Comparison of ENCODE assay signal across 25 cellular contexts in genomic region chr1:65512383-65512782, GRCh38.
DNase-seq lines count a peak whose midpoint lies in the region; ATAC-seq, FAIRE-seq and TF ChIP-seq lines count a peak whose summit lies in the region.
"Had no signal": no experiment of that assay in that cellular context is flagged by ENCODE, and none has a peak within 500 bp of the region (broad histone marks: within the 10 kb centered on the region; RNA-seq: fewer than 3 reads in every experiment).

No MANE protein-coding gene starts in this region.

- H3K36me3 Mint-ChIP-seq in HFFc6 (ENCODE audit: low read depth) = peaks cover 17% of the 10 kb centered on the region

- peaks cover 4% of the 10 kb centered on the region; the same call in 1 of the 2 replicates for H3K9me3 Mint-ChIP-seq in HFFc6
- H3K9me3 Mint-ChIP-seq: activated naive CD8-positive, alpha-beta T cell treated with anti-CD3 and anti-CD28 coated beads, Interleukin-2, amount 50 U/mL, for 24 hours; T-helper 1 cell treated with Interleukin-12 subunit alpha and Interleukin-12 subunit beta and Interleukin-4 antibody, amounts not matched to agents 30 μg/mL and 1 μg/mL, for 36 hours had no signal

- no peaks in the 10 kb centered on the region; the same call in 1 of the 2 replicates for H3K27me3 Mint-ChIP-seq in HFFc6 (ENCODE audit: insufficient read depth)
- H3K27me3 Mint-ChIP-seq: activated CD4-positive, alpha-beta T cell treated with anti-CD3 and anti-CD28 coated beads for 36 hours; activated naive CD8-positive, alpha-beta T cell treated with anti-CD3 and anti-CD28 coated beads, Interleukin-2, amount 50 U/mL, for 24 hours had no signal

- in situ Hi-C loops in K562 (cut with MboI) = no loop called here

- H3K36me3 ChIP-seq in K562 (ENCODE audit: control insufficient read depth, insufficient read depth, low read length) (no peaks in the 10 kb centered on the region), right lobe of liver (no peaks in the 10 kb centered on the region), Peyer's patch (no peaks in the 10 kb centered on the region)
- H3K36me3 ChIP-seq: BLaER1 treated with 17β-estradiol and CSF1 and Interleukin-3, amounts not matched to agents 10 nM and 100 nM; brain microvascular endothelial cell; heart left ventricle; sigmoid colon had no signal

- no peak for FAIRE-seq in K562 (lab: Jason Lieb, UNC)
- FAIRE-seq: kidney had no signal

- no peak for TF ChIP-seq POLR2A in K562 (conservative IDR thresholded peaks at IDR 0.05)
- no peak for TF ChIP-seq POLR2A in right lobe of liver (IDR thresholded peaks at IDR 0.05)
- TF ChIP-seq POLR2A in Peyer's patch (IDR thresholded peaks at IDR 0.05) = no peak

- peaks cover 63% of the 10 kb centered on the region for H3K4me1 Mint-ChIP-seq in HFFc6 (ENCODE audit: low read depth)
- H3K4me1 Mint-ChIP-seq: activated CD4-positive, alpha-beta T cell treated with anti-CD3 and anti-CD28 coated beads for 36 hours; activated naive CD8-positive, alpha-beta T cell treated with anti-CD3 and anti-CD28 coated beads, Interleukin-2, amount 50 U/mL, for 24 hours had no signal

- peak overlapping the region; percentile 73 for H3K27ac Mint-ChIP-seq in HFFc6
- H3K27ac Mint-ChIP-seq: activated CD4-positive, alpha-beta T cell treated with anti-CD3 and anti-CD28 coated beads for 36 hours; activated naive CD8-positive, alpha-beta T cell treated with anti-CD3 and anti-CD28 coated beads, Interleukin-2, amount 50 U/mL, for 24 hours; T-helper 1 cell treated with Interleukin-12 subunit alpha and Interleukin-12 subunit beta and Interleukin-4 antibody, amounts not matched to agents 30 μg/mL and 1 μg/mL, for 36 hours had no signal

- TF ChIP-seq CTCF in C4-2B (conservative IDR thresholded peaks at IDR 0.05) = no peak
- no peak for TF ChIP-seq CTCF in HFFc6 (IDR thresholded peaks at IDR 0.05)
- no peak for TF ChIP-seq CTCF in K562 (IDR thresholded peaks at IDR 0.05 in 2 of 3, conservative IDR thresholded peaks at IDR 0.05 in 1 of 3; ENCODE audit: insufficient read depth in 2 of 3, low read depth in 1 of 3, low read length in 3 of 3)
- no peak for TF ChIP-seq CTCF in right lobe of liver (IDR thresholded peaks at IDR 0.05)
- TF ChIP-seq CTCF in Peyer's patch (IDR thresholded peaks at IDR 0.05) = no peak

- no peaks in the 10 kb centered on the region for H3K9me1 ChIP-seq in K562 (ENCODE audit: control insufficient read depth, insufficient read depth, low read length)

- H4K20me1 ChIP-seq in K562 (replicated peaks; ENCODE audit: control insufficient read depth, insufficient read depth, low read length) = no peaks in the 10 kb centered on the region
- H4K20me1 ChIP-seq: BLaER1 treated with 17β-estradiol and CSF1 and Interleukin-3, amounts not matched to agents 10 nM and 100 nM had no signal

- intact Hi-C loops in K562 (cut with micrococcal nuclease) (no loop called here), right lobe of liver (cut with DNase I) (no loop called here)

- no peak for TF ChIP-seq RAD21 in K562 (CRISPR knock-in tag; conservative IDR thresholded peaks at IDR 0.05 in 1 of 2, IDR thresholded peaks at IDR 0.05 in 1 of 2)

- H3K4me1 ChIP-seq in K562 (replicated peaks in 1 of 2; ENCODE audit: control insufficient read depth in 2 of 2, insufficient read depth in 2 of 2, low read length in 2 of 2) = peaks cover 0 to 25% of the 10 kb centered on the region in 2 experiments; a peak in 2 of 5 replicates
- peaks cover 0 to 22% (median 7%) of the 10 kb centered on the region in 4 donors for H3K4me1 ChIP-seq in right lobe of liver
- H3K4me1 ChIP-seq in Peyer's patch = no peaks in the 10 kb centered on the region
- H3K4me1 ChIP-seq: BLaER1 treated with 17β-estradiol and CSF1 and Interleukin-3, amounts not matched to agents 10 nM and 100 nM; Caco-2; sigmoid colon; testis had no signal

- CTCF ChIA-PET in K562 (lab: Yijun Ruan, JAX; ENCODE audit: low intra/inter-chr PET ratio) = no interaction called here

- peak overlapping the region; percentile 71; the same call in 1 of the 2 replicates for H3K27ac ChIP-seq in C4-2B
- no peak overlapping the region; the same call in 2 of the 3 replicates for H3K27ac ChIP-seq in K562 (ENCODE audit: extremely low read depth, low read depth, low read length)
- peak overlapping the region in 2 of 3 donors; percentile 76 to 79 for H3K27ac ChIP-seq in right lobe of liver
- no peak overlapping the region for H3K27ac ChIP-seq in Peyer's patch
- H3K27ac ChIP-seq: BLaER1 treated with 17β-estradiol and CSF1 and Interleukin-3, amounts not matched to agents 10 nM and 100 nM; brain microvascular endothelial cell; heart left ventricle; sigmoid colon; SK-N-MC; testis had no signal

- DNase-seq in HFFc6 (no peak), K562 (ENCODE audit: extremely low read depth in 1 of 4, low spot score in 3 of 4) (no peak), right lobe of liver (peak in 2 of 3 donors; percentile 52 to 61), Peyer's patch (no peak), Ammon's horn (ENCODE audit: low spot score) (no peak)
- DNase-seq in stimulated activated CD4-positive, alpha-beta T cell treated with anti-CD3 and anti-CD28 coated beads, Interleukin-1b, Interleukin-23, amount 100 ng/mL, for 48 hours = no peak
- DNase-seq: activated CD4-positive, alpha-beta T cell treated with anti-CD3 and anti-CD28 coated beads for 36 hours; activated gamma-delta T cell treated with Interleukin-2 at 50 U/mL for 16 hours; activated naive CD8-positive, alpha-beta T cell treated with anti-CD3 and anti-CD28 coated beads, Interleukin-2, amount 50 U/mL, for 24 hours; activated T-cell treated with anti-CD3 and anti-CD28 coated beads, Interleukin-2, amount 50 U/mL, for 1 hour; brain microvascular endothelial cell; Caco-2; effector CD8-positive, alpha-beta T cell; kidney; NCI-H1694 treated with DMSO at 0.1 percent for 48 hours; NCI-H524 treated with DMSO at 0.1 percent for 48 hours; sigmoid colon; stimulated activated naive CD8-positive, alpha-beta T cell treated with anti-CD3 and anti-CD28 coated beads, Interleukin-15, Interleukin-2, amounts not matched to agents 100 U/mL and 50 U/mL, for 24 hours; testis had no signal

- H2AFZ ChIP-seq in K562 (ENCODE audit: low read depth, low read length) = peak overlapping the region; percentile 79; the same call in 1 of the 2 replicates

- H3K9me3 ChIP-seq in K562 (replicated peaks; ENCODE audit: control insufficient read depth, insufficient read depth, low read depth, low read length) (no peaks in the 10 kb centered on the region), right lobe of liver (no peaks in the 10 kb centered on the region), Peyer's patch (no peaks in the 10 kb centered on the region)
- H3K9me3 ChIP-seq: BLaER1 treated with 17β-estradiol and CSF1 and Interleukin-3, amounts not matched to agents 10 nM and 100 nM; Caco-2; sigmoid colon; testis had no signal

- WGBS in K562 (ENCODE audit: insufficient coverage, low coverage, missing lambda C conversion rate) = 52% methylated on average over 4 of the region's 4 CpGs
- WGBS in right lobe of liver (ENCODE audit: insufficient coverage, low coverage, low lambda C conversion rate, missing lambda C conversion rate) = 26% methylated on average over 3 of the region's 4 CpGs

- no peak overlapping the region for H3K4me3 Mint-ChIP-seq in HFFc6
- H3K4me3 Mint-ChIP-seq: activated CD4-positive, alpha-beta T cell treated with anti-CD3 and anti-CD28 coated beads for 36 hours; activated naive CD8-positive, alpha-beta T cell treated with anti-CD3 and anti-CD28 coated beads, Interleukin-2, amount 50 U/mL, for 24 hours; T-helper 1 cell treated with Interleukin-12 subunit alpha and Interleukin-12 subunit beta and Interleukin-4 antibody, amounts not matched to agents 30 μg/mL and 1 μg/mL, for 36 hours had no signal

- POLR2A ChIA-PET in K562 (lab: Yijun Ruan, JAX) = interaction anchor here (1.2 kb wide), 1 partner anchor 39 kb away, joined by 3 read pairs; no protein-coding TSS in a partner anchor

- ATAC-seq in K562 (peak; percentile 51; the same call in 1 of the 3 replicates), right lobe of liver (peak; percentile 79 to 87 (median 84)), HG02870 (IDR thresholded peaks at IDR 0.05; ENCODE audit: unreplicated experiment) (no peak)
- ATAC-seq: activated CD4-positive, alpha-beta T cell treated with anti-CD3 and anti-CD28 coated beads for 36 hours; activated naive CD8-positive, alpha-beta T cell treated with anti-CD3 and anti-CD28 coated beads, Interleukin-2, amount 50 U/mL, for 24 hours; stimulated activated naive CD8-positive, alpha-beta T cell treated with anti-CD3 and anti-CD28 coated beads, Interleukin-15, Interleukin-2, amounts not matched to agents 100 U/mL and 50 U/mL, for 24 hours had no signal

- H3K4me2 ChIP-seq in K562 (ENCODE audit: insufficient read depth, low read length) = no peak overlapping the region; the same call in 1 of the 2 replicates
- H3K4me2 ChIP-seq: BLaER1 treated with 17β-estradiol and CSF1 and Interleukin-3, amounts not matched to agents 10 nM and 100 nM had no signal

- no peaks in the 10 kb centered on the region for H3K27me3 ChIP-seq in K562 (ENCODE audit: control insufficient read depth in 2 of 2, insufficient read depth in 2 of 2, low read length in 2 of 2)
- no peaks in the 10 kb centered on the region for H3K27me3 ChIP-seq in right lobe of liver
- H3K27me3 ChIP-seq in Peyer's patch = no peaks in the 10 kb centered on the region
- H3K27me3 ChIP-seq: BLaER1 treated with 17β-estradiol and CSF1 and Interleukin-3, amounts not matched to agents 10 nM and 100 nM; brain microvascular endothelial cell; heart left ventricle; sigmoid colon; testis had no signal

- TF ChIP-seq EP300 in K562 (IDR thresholded peaks at IDR 0.05; ENCODE audit: low read length) = no peak

- H3K9ac ChIP-seq in K562 (ENCODE audit: insufficient read depth in 1 of 2, low read depth in 2 of 2, low read length in 2 of 2) = no peak overlapping the region
- H3K9ac ChIP-seq: BLaER1 treated with 17β-estradiol and CSF1 and Interleukin-3, amounts not matched to agents 10 nM and 100 nM had no signal

- no peaks in the 10 kb centered on the region for H3K79me2 ChIP-seq in K562 (ENCODE audit: control insufficient read depth, insufficient read depth, low read length)

- no TSS peak for BruUV-seq in K562 (replicated peaks; lab: Mats Ljungman, UMichigan)

- H3K4me3 ChIP-seq in K562 = no peak overlapping the region
- no peak overlapping the region for H3K4me3 ChIP-seq in right lobe of liver
- H3K4me3 ChIP-seq in Peyer's patch = no peak overlapping the region
- H3K4me3 ChIP-seq: BLaER1 treated with 17β-estradiol and CSF1 and Interleukin-3, amounts not matched to agents 10 nM and 100 nM; heart left ventricle; sigmoid colon; SK-N-MC; testis had no signal

TF ChIP-seq in K562, 482 proteins besides CTCF, POLR2A, EP300 and RAD21 (continues in another document):
- TF ChIP-seq BRCA1 (IDR thresholded peaks at IDR 0.05) (no peak), BRCA1 (CRISPR knock-in tag; IDR thresholded peaks at IDR 0.05) (no peak), SMAD4 (CRISPR knock-in tag; conservative IDR thresholded peaks at IDR 0.05) (no peak)

Comparison
In these comparisons a context has a peak if more than half of its experiments do, and no peak if none do; other contexts are left out.
1. H3K27ac ChIP-seq: peak in C4-2B (single experiment) and right lobe of liver (2 of 3); none in K562 (single experiment) and Peyer's patch (0 of 4).
2. DNase-seq: peak in right lobe of liver (2 of 3); none in HFFc6 (single experiment), K562 (0 of 4), stimulated activated CD4-positive, alpha-beta T cell treated with anti-CD3 and anti-CD28 coated beads, Interleukin-1b, Interleukin-23, amount 100 ng/mL, for 48 hours (single experiment), Peyer's patch (0 of 3) and Ammon's horn (single experiment).